Comparison of ENCODE assay signal across 1 cellular context in the genomic region with DNA sequence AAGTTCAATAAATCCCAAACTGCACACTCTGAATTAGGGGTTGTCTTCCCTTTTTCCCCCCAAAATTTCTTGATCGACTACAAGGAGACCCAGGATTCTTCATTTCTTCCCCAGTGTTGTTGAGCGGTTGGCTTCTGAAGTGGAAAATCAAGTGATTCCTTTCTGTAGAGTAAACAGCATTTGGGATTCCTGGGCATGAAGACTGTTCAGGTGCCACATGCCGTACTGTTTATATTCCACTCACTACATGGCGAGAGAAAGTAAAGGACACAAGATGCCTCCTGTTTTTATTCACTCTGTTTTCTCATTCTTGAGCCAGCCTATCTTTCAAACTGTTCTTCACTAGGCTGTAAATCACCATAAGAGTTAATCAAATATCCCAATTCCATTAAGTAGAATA.
TF ChIP-seq lines count a peak whose summit lies in the region.

No MANE protein-coding gene starts in this region.

TF ChIP-seq in WTC11, 78 proteins besides CTCF, POLR2A, EP300 and RAD21 (continued from another document):
- TF ChIP-seq, protein P1, sequence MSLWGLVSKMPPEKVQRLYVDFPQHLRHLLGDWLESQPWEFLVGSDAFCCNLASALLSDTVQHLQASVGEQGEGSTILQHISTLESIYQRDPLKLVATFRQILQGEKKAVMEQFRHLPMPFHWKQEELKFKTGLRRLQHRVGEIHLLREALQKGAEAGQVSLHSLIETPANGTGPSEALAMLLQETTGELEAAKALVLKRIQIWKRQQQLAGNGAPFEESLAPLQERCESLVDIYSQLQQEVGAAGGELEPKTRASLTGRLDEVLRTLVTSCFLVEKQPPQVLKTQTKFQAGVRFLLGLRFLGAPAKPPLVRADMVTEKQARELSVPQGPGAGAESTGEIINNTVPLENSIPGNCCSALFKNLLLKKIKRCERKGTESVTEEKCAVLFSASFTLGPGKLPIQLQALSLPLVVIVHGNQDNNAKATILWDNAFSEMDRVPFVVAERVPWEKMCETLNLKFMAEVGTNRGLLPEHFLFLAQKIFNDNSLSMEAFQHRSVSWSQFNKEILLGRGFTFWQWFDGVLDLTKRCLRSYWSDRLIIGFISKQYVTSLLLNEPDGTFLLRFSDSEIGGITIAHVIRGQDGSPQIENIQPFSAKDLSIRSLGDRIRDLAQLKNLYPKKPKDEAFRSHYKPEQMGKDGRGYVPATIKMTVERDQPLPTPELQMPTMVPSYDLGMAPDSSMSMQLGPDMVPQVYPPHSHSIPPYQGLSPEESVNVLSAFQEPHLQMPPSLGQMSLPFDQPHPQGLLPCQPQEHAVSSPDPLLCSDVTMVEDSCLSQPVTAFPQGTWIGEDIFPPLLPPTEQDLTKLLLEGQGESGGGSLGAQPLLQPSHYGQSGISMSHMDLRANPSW (CRISPR knock-in tag; conservative IDR thresholded peaks at IDR 0.05; ENCODE audit: low read depth) = no peak
- TF ChIP-seq MYBL2 (CRISPR knock-in tag; IDR thresholded peaks at IDR 0.05) = no peak
- TF ChIP-seq, protein P2, sequence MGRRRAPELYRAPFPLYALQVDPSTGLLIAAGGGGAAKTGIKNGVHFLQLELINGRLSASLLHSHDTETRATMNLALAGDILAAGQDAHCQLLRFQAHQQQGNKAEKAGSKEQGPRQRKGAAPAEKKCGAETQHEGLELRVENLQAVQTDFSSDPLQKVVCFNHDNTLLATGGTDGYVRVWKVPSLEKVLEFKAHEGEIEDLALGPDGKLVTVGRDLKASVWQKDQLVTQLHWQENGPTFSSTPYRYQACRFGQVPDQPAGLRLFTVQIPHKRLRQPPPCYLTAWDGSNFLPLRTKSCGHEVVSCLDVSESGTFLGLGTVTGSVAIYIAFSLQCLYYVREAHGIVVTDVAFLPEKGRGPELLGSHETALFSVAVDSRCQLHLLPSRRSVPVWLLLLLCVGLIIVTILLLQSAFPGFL (CRISPR knock-in tag; IDR thresholded peaks at IDR 0.05; ENCODE audit: borderline replicate concordance) = no peak
- TF ChIP-seq ZBTB21 (CRISPR knock-in tag; IDR thresholded peaks at IDR 0.05; ENCODE audit: borderline replicate concordance) = no peak
- TF ChIP-seq, protein P3, sequence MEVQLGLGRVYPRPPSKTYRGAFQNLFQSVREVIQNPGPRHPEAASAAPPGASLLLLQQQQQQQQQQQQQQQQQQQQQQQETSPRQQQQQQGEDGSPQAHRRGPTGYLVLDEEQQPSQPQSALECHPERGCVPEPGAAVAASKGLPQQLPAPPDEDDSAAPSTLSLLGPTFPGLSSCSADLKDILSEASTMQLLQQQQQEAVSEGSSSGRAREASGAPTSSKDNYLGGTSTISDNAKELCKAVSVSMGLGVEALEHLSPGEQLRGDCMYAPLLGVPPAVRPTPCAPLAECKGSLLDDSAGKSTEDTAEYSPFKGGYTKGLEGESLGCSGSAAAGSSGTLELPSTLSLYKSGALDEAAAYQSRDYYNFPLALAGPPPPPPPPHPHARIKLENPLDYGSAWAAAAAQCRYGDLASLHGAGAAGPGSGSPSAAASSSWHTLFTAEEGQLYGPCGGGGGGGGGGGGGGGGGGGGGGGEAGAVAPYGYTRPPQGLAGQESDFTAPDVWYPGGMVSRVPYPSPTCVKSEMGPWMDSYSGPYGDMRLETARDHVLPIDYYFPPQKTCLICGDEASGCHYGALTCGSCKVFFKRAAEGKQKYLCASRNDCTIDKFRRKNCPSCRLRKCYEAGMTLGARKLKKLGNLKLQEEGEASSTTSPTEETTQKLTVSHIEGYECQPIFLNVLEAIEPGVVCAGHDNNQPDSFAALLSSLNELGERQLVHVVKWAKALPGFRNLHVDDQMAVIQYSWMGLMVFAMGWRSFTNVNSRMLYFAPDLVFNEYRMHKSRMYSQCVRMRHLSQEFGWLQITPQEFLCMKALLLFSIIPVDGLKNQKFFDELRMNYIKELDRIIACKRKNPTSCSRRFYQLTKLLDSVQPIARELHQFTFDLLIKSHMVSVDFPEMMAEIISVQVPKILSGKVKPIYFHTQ (CRISPR knock-in tag; IDR thresholded peaks at IDR 0.05) = no peak
- no peak for TF ChIP-seq SMAD4 (CRISPR knock-in tag; IDR thresholded peaks at IDR 0.05)
